In genomic region chr10:126955396-126955795, GRCh38 we compare ENCODE assay signal across 1 cellular context.
TF ChIP-seq lines count a peak whose summit lies in the region.

No MANE protein-coding gene starts in this region.

TF ChIP-seq in HepG2, 621 proteins besides CTCF, POLR2A, EP300 and RAD21:
- TF ChIP-seq U2AF2 (IDR thresholded peaks at IDR 0.05; ENCODE audit: low read depth, low read length) (no peak), ZNF704 (CRISPR knock-in tag; IDR thresholded peaks at IDR 0.05; ENCODE audit: borderline replicate concordance) (no peak), MED13 (CRISPR knock-in tag; IDR thresholded peaks at IDR 0.05) (no peak), ZBTB3 (CRISPR knock-in tag; IDR thresholded peaks at IDR 0.05; ENCODE audit: borderline replicate concordance, low read depth) (no peak), TOPORS (CRISPR knock-in tag; IDR thresholded peaks at IDR 0.05) (no peak), ZNF772 (CRISPR knock-in tag; IDR thresholded peaks at IDR 0.05) (no peak), ZNF546 (CRISPR knock-in tag; conservative IDR thresholded peaks at IDR 0.05) (no peak), NCOA2 (CRISPR knock-in tag; IDR thresholded peaks at IDR 0.05) (no peak), ZNF580 (CRISPR knock-in tag; IDR thresholded peaks at IDR 0.05; ENCODE audit: borderline replicate concordance, low read depth) (no peak), KDM2A (CRISPR knock-in tag; IDR thresholded peaks at IDR 0.05; ENCODE audit: borderline replicate concordance, low read depth) (no peak), NFE2L2 (IDR thresholded peaks at IDR 0.05; ENCODE audit: low read length) (no peak), MYPOP (CRISPR knock-in tag; IDR thresholded peaks at IDR 0.05) (no peak), ZNF816 (CRISPR knock-in tag; IDR thresholded peaks at IDR 0.05; ENCODE audit: borderline replicate concordance) (no peak), ZNF878 (CRISPR knock-in tag; IDR thresholded peaks at IDR 0.05) (no peak), CEBPG (CRISPR knock-in tag; IDR thresholded peaks at IDR 0.05) (no peak), GTF2F1 (IDR thresholded peaks at IDR 0.05; ENCODE audit: low read length) (no peak), SIX1 (CRISPR knock-in tag; IDR thresholded peaks at IDR 0.05; ENCODE audit: borderline replicate concordance) (no peak), TFAP4 (IDR thresholded peaks at IDR 0.05; ENCODE audit: borderline replicate concordance, low read depth) (no peak), HNF4A (CRISPR knock-in tag; IDR thresholded peaks at IDR 0.05) (no peak)
